11 cellular contexts compared by ENCODE assay signal in the genomic region with DNA sequence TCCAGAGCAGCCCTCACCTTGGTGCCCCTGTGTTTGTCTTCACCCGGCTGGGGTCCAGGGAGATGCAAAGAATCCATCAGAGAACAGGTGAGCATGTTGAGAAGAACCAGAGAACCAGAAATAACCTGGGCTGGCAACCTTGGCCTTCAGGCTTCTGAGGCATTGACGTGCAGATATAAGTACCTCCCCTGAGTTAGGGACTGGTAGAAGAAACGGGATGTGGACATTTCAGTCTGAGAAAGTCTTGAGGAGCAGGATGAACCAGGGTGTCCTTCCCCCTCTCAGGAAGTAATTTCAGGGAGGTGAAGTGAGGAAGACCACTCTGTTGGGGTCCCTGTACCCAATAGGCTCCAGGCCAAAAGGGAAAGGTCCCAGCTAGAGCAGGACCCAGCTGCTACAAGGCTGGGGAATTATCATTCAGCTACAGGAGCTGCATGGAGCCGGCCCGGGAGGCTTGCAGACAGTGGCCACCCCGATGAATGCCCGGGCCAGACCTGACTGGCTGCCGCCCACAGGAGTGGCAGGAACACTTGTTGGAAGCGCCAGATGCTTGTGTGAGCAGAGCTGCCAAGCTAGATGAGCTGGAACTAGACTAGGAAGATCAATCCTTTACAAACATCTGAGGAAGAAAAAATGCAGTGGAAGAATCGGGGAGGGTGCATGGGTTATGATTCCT. TPM values are rescaled to one million over a fixed set of nuclear protein-coding genes. Genes with fewer than 3 reads are reported as not detected.
DNase-seq lines count a peak whose midpoint lies in the region; ATAC-seq, FAIRE-seq and TF ChIP-seq lines count a peak whose summit lies in the region.
"Had no signal": no experiment of that assay in that cellular context is flagged by ENCODE, and none has a peak within 500 bp of the region (broad histone marks: within the 10 kb centered on the region; RNA-seq: fewer than 3 reads in every experiment).

No MANE protein-coding gene starts in this region.

- peak overlapping the region in 2 of 3 donors; percentile 82 to 96 for H3K27ac Mint-ChIP-seq in CD4-positive, CD25-positive, alpha-beta regulatory T cell
- H3K27ac Mint-ChIP-seq in activated T-helper 2 cell treated with anti-CD3 and anti-CD28 coated beads, Interferon-gamma antibody, Interleukin-2, Interleukin-4, amounts not matched to agents 10 μg/mL and 5 μg/mL and 100 μg/mL, durations not matched to agents 14 hours and 24 hours and 36 hours = peak overlapping the region; percentile 95
- H3K27ac Mint-ChIP-seq in naive thymus-derived CD4-positive, alpha-beta T cell = peak overlapping the region in 7 of 9 donors; percentile 19 to 91 (median 77)

- no peaks in the 10 kb centered on the region for H3K36me3 Mint-ChIP-seq in CD4-positive, CD25-positive, alpha-beta regulatory T cell
- peaks cover 15% of the 10 kb centered on the region for H3K36me3 Mint-ChIP-seq in activated T-helper 2 cell treated with anti-CD3 and anti-CD28 coated beads, Interferon-gamma antibody, Interleukin-2, Interleukin-4, amounts not matched to agents 10 μg/mL and 5 μg/mL and 100 μg/mL, durations not matched to agents 14 hours and 24 hours and 36 hours (ENCODE audit: low read depth)
- peaks cover 0 to 5% (median 0%) of the 10 kb centered on the region in 5 donors for H3K36me3 Mint-ChIP-seq in naive thymus-derived CD4-positive, alpha-beta T cell

- H3K4me2 ChIP-seq in HCT116 (ENCODE audit: low read length) = peak overlapping the region; percentile 79

- no peak for TF ChIP-seq RAD21 in HCT116 (IDR thresholded peaks at IDR 0.05; ENCODE audit: low read depth)

- CTCF ChIA-PET in HCT116 (lab: Charles Lee) = interaction anchor here (1.4 to 1.8 kb wide), 4 partner anchors 22 to 57 kb away, joined by 3 to 9 read pairs (median 6); a partner anchor contains a TSS
- CTCF ChIA-PET in naive thymus-derived CD4-positive, alpha-beta T cell (lab: Charles Lee) = interaction anchor here (1.3 kb wide), 1 partner anchor 22 kb away, joined by 5 read pairs; a partner anchor contains a TSS

- no peaks in the 10 kb centered on the region for H4K20me1 ChIP-seq in HCT116 (ENCODE audit: insufficient read depth)

- intact Hi-C loops in HCT116 (cut with micrococcal nuclease) = no loop called here
- intact Hi-C loops in activated T-helper 2 cell treated with anti-CD3 and anti-CD28 coated beads, Interferon-gamma antibody, Interleukin-2, Interleukin-4, amounts not matched to agents 10 μg/mL and 5 μg/mL and 100 μg/mL, durations not matched to agents 14 hours and 24 hours and 36 hours (cut with micrococcal nuclease) = loop anchor here (10.0 kb wide), 1 partner anchor 72 kb away; a partner anchor contains a TSS
- intact Hi-C loops in naive thymus-derived CD4-positive, alpha-beta T cell (cut with micrococcal nuclease) = loop anchor here in 1 of 2 donors (10.0 kb wide), 1 partner anchor 362 kb away; a partner anchor contains a TSS

- H3K4me1 ChIP-seq in CD4-positive, CD25-positive, alpha-beta regulatory T cell (ENCODE audit: control insufficient read depth, insufficient read depth, low read length, poor library complexity, severe bottlenecking) = peaks cover 28% of the 10 kb centered on the region
- H3K4me1 ChIP-seq in HCT116 (ENCODE audit: control insufficient read depth in 1 of 2, insufficient read depth in 2 of 2, low read length in 2 of 2) = peaks cover 14 to 31% of the 10 kb centered on the region in 2 experiments
- peaks cover 7 to 25% of the 10 kb centered on the region in 2 donors for H3K4me1 ChIP-seq in naive thymus-derived CD4-positive, alpha-beta T cell (ENCODE audit: control insufficient read depth in 2 of 2, insufficient read depth in 2 of 2, low read length in 2 of 2)

- no peak for DNase-seq in CD4-positive, CD25-positive, alpha-beta regulatory T cell
- DNase-seq in HCT116 (ENCODE audit: low read depth, low spot score) (no peak), cerebellar cortex (ENCODE audit: low spot score) (no peak), 8988T (no peak), RCC 7860 (ENCODE audit: low spot score) (no peak)
- DNase-seq in activated T-helper 2 cell treated with anti-CD3 and anti-CD28 coated beads, Interferon-gamma antibody, Interleukin-2, Interleukin-4, amounts not matched to agents 10 μg/mL and 5 μg/mL and 100 μg/mL, durations not matched to agents 14 hours and 24 hours and 36 hours (ENCODE audit: low spot score) = no peak
- no peak for DNase-seq in naive thymus-derived CD4-positive, alpha-beta T cell
- DNase-seq: aorta, testis had no signal

- RAD21 ChIA-PET in HCT116 (lab: Charles Lee; ENCODE audit: low non-redundant PET in 1 of 2, low total read pairs in 2 of 2, uncharacterized antibody in 2 of 2, unreplicated experiment in 2 of 2) = no interaction called here

- no peak for TF ChIP-seq CTCF in HCT116 (IDR thresholded peaks at IDR 0.05 in 2 of 3, conservative IDR thresholded peaks at IDR 0.05 in 1 of 3; ENCODE audit: borderline replicate concordance in 1 of 3, insufficient read depth in 1 of 3, low read depth in 2 of 3, low read length in 2 of 3)

- no peaks in the 10 kb centered on the region for H3K9me3 Mint-ChIP-seq in CD4-positive, CD25-positive, alpha-beta regulatory T cell
- no peaks in the 10 kb centered on the region for H3K9me3 Mint-ChIP-seq in activated T-helper 2 cell treated with anti-CD3 and anti-CD28 coated beads, Interferon-gamma antibody, Interleukin-2, Interleukin-4, amounts not matched to agents 10 μg/mL and 5 μg/mL and 100 μg/mL, durations not matched to agents 14 hours and 24 hours and 36 hours
- H3K9me3 Mint-ChIP-seq in naive thymus-derived CD4-positive, alpha-beta T cell = no peaks in the 10 kb centered on the region

- H3K4me3 ChIP-seq in CD4-positive, CD25-positive, alpha-beta regulatory T cell (ENCODE audit: low read depth, low read length) = no peak overlapping the region
- H3K4me3 ChIP-seq in HCT116 (replicated peaks in 1 of 2; ENCODE audit: low read depth in 1 of 2, low read length in 2 of 2) = peak overlapping the region; percentile 73 to 93
- no peak overlapping the region for H3K4me3 ChIP-seq in naive thymus-derived CD4-positive, alpha-beta T cell (ENCODE audit: low read length)

- H3K9me3 ChIP-seq in CD4-positive, CD25-positive, alpha-beta regulatory T cell (ENCODE audit: control insufficient read depth in 2 of 2, low read length in 2 of 2) = no peaks in the 10 kb centered on the region
- H3K9me3 ChIP-seq in HCT116 (ENCODE audit: control insufficient read depth in 1 of 2, insufficient read depth in 1 of 2, low read depth in 1 of 2, low read length in 2 of 2) = no peaks in the 10 kb centered on the region
- no peaks in the 10 kb centered on the region for H3K9me3 ChIP-seq in naive thymus-derived CD4-positive, alpha-beta T cell (ENCODE audit: control insufficient read depth in 2 of 3, low read length in 3 of 3)
- H3K9me3 ChIP-seq: testis had no signal

- peak overlapping the region in 3 of 4 donors; percentile 29 to 88 (median 69) for H3K4me3 Mint-ChIP-seq in CD4-positive, CD25-positive, alpha-beta regulatory T cell
- peak overlapping the region; percentile 87 for H3K4me3 Mint-ChIP-seq in activated T-helper 2 cell treated with anti-CD3 and anti-CD28 coated beads, Interferon-gamma antibody, Interleukin-2, Interleukin-4, amounts not matched to agents 10 μg/mL and 5 μg/mL and 100 μg/mL, durations not matched to agents 14 hours and 24 hours and 36 hours (ENCODE audit: low read depth)
- peak overlapping the region in 9 of 10 donors; percentile 23 to 94 (median 41) for H3K4me3 Mint-ChIP-seq in naive thymus-derived CD4-positive, alpha-beta T cell

- TF ChIP-seq POLR2A in HCT116 (IDR thresholded peaks at IDR 0.05; ENCODE audit: borderline replicate concordance, extremely low read depth, insufficient read depth, insufficient read length) = no peak

- no peak overlapping the region for H3K27ac ChIP-seq in CD4-positive, CD25-positive, alpha-beta regulatory T cell (ENCODE audit: insufficient read depth, low read length, poor library complexity, severe bottlenecking)
- H3K27ac ChIP-seq in HCT116 (ENCODE audit: low read depth, low read length) = peak overlapping the region; percentile 99
- H3K27ac ChIP-seq in naive thymus-derived CD4-positive, alpha-beta T cell (ENCODE audit: low read depth, low read length) = no peak overlapping the region

- H3K36me3 ChIP-seq in CD4-positive, CD25-positive, alpha-beta regulatory T cell (ENCODE audit: control insufficient read depth, insufficient read depth, low read length) = no peaks in the 10 kb centered on the region
- H3K36me3 ChIP-seq in HCT116 (ENCODE audit: control insufficient read depth in 1 of 2, insufficient read depth in 2 of 2, low read length in 2 of 2) = peaks cover 0 to 11% of the 10 kb centered on the region in 2 experiments; a peak in 1 of 4 replicates
- peaks cover 0 to 11% (median 4%) of the 10 kb centered on the region in 3 experiments for H3K36me3 ChIP-seq in naive thymus-derived CD4-positive, alpha-beta T cell (ENCODE audit: control insufficient read depth in 2 of 3, insufficient read depth in 3 of 3, low read length in 3 of 3)

- H3K9ac ChIP-seq in HCT116 (ENCODE audit: low read length) = peak overlapping the region; percentile 96

- no peak for ATAC-seq in CD4-positive, CD25-positive, alpha-beta regulatory T cell (ENCODE audit: low read depth in 2 of 2)
- ATAC-seq in HCT116 (no peak), HG02884 (IDR thresholded peaks at IDR 0.05; ENCODE audit: unreplicated experiment) (no peak)
- ATAC-seq in naive thymus-derived CD4-positive, alpha-beta T cell = no peak
- ATAC-seq: activated CD4-positive, CD25-positive, alpha-beta regulatory T cell treated with anti-CD3 and anti-CD28 coated beads, Interleukin-2, amount 50 U/mL, for 24 hours had no signal

- H2AFZ ChIP-seq in HCT116 (ENCODE audit: low read depth, low read length, poor library complexity, severe bottlenecking) = no peak overlapping the region

- FAIRE-seq in RCC 7860 (lab: Jason Lieb, UNC) = no peak

- BruUV-seq in HCT116 (replicated peaks; lab: Mats Ljungman, UMichigan) = no TSS peak

- H3K27me3 ChIP-seq in CD4-positive, CD25-positive, alpha-beta regulatory T cell (ENCODE audit: control insufficient read depth, insufficient read depth, low read length) = no peaks in the 10 kb centered on the region
- no peaks in the 10 kb centered on the region for H3K27me3 ChIP-seq in HCT116 (ENCODE audit: insufficient read depth, low read length)
- H3K27me3 ChIP-seq in naive thymus-derived CD4-positive, alpha-beta T cell (ENCODE audit: control insufficient read depth in 2 of 2, insufficient read depth in 2 of 2, low read length in 2 of 2) = no peaks in the 10 kb centered on the region
- H3K27me3 ChIP-seq: testis had no signal

- no peaks in the 10 kb centered on the region for H3K9me2 ChIP-seq in HCT116 (ENCODE audit: insufficient read depth)

- peaks cover 29% of the 10 kb centered on the region for H3K79me2 ChIP-seq in HCT116 (ENCODE audit: insufficient read depth, low read length)

- no peaks in the 10 kb centered on the region for H3K27me3 Mint-ChIP-seq in CD4-positive, CD25-positive, alpha-beta regulatory T cell
- H3K27me3 Mint-ChIP-seq in activated T-helper 2 cell treated with anti-CD3 and anti-CD28 coated beads, Interferon-gamma antibody, Interleukin-2, Interleukin-4, amounts not matched to agents 10 μg/mL and 5 μg/mL and 100 μg/mL, durations not matched to agents 14 hours and 24 hours and 36 hours (ENCODE audit: low read depth) = no peaks in the 10 kb centered on the region
- H3K27me3 Mint-ChIP-seq in naive thymus-derived CD4-positive, alpha-beta T cell = peaks cover 0 to 2% (median 0%) of the 10 kb centered on the region in 5 donors

- POLR2A ChIA-PET in HCT116 (lab: Charles Lee) = interaction anchor here (2.1 kb wide), 1 partner anchor 57 kb away, joined by 5 read pairs; no protein-coding TSS in a partner anchor
- POLR2A ChIA-PET in naive thymus-derived CD4-positive, alpha-beta T cell (lab: Charles Lee) = interaction anchor here (1.1 to 4.5 kb wide), 4 partner anchors 13 to 143 kb away, joined by 4 to 59 read pairs (median 30); a partner anchor contains a TSS

- H3K4me1 Mint-ChIP-seq in CD4-positive, CD25-positive, alpha-beta regulatory T cell = peaks cover 0 to 24% (median 6%) of the 10 kb centered on the region in 4 donors
- H3K4me1 Mint-ChIP-seq in activated T-helper 2 cell treated with anti-CD3 and anti-CD28 coated beads, Interferon-gamma antibody, Interleukin-2, Interleukin-4, amounts not matched to agents 10 μg/mL and 5 μg/mL and 100 μg/mL, durations not matched to agents 14 hours and 24 hours and 36 hours (ENCODE audit: low read depth) = peaks cover 16% of the 10 kb centered on the region
- H3K4me1 Mint-ChIP-seq in naive thymus-derived CD4-positive, alpha-beta T cell = peaks cover 0 to 22% (median 15%) of the 10 kb centered on the region in 7 donors

RNA-seq across cellular contexts. Expression of a gene that starts 1.7 kb away (rescaled TPM):
- 76.0 TPM for total RNA-seq in CD4-positive, CD25-positive, alpha-beta regulatory T cell
- polyA plus RNA-seq in CD4-positive, CD25-positive, alpha-beta regulatory T cell = 100 to 1,000 TPM; 145 to 190 (median 164) TPM
- total RNA-seq in HCT116 (2021; ENCODE audit: unreplicated experiment) = 200 TPM
- 114 and 142 TPM in 2 replicates for polyA plus RNA-seq in HCT116 (2012)
- total RNA-seq in activated T-helper 2 cell treated with anti-CD3 and anti-CD28 coated beads, Interferon-gamma antibody, Interleukin-2, Interleukin-4, amounts not matched to agents 10 μg/mL and 5 μg/mL and 100 μg/mL, durations not matched to agents 14 hours and 24 hours and 36 hours = 133 TPM in 2 replicates
- 100 to 1,000 TPM in 1 of 5 experiments, 10 to 100 TPM in 4; 53.8 to 107 (median 64.5) TPM for total RNA-seq in naive thymus-derived CD4-positive, alpha-beta T cell
- polyA plus RNA-seq in naive thymus-derived CD4-positive, alpha-beta T cell = 100 to 1,000 TPM; 135 to 160 TPM

RNA-seq across cellular contexts. Expression of a gene that starts 18.3 kb away (rescaled TPM):
- 0.17 TPM for total RNA-seq in CD4-positive, CD25-positive, alpha-beta regulatory T cell
- polyA plus RNA-seq in CD4-positive, CD25-positive, alpha-beta regulatory T cell = not detected
- total RNA-seq in HCT116 (2021; ENCODE audit: unreplicated experiment) = 0.74 TPM
- 3.6 and 3.7 TPM in 2 replicates for polyA plus RNA-seq in HCT116 (2012)
- 0.21 TPM in 1 of 2 replicates, not detected in the other for total RNA-seq in activated T-helper 2 cell treated with anti-CD3 and anti-CD28 coated beads, Interferon-gamma antibody, Interleukin-2, Interleukin-4, amounts not matched to agents 10 μg/mL and 5 μg/mL and 100 μg/mL, durations not matched to agents 14 hours and 24 hours and 36 hours
- 1 to 10 TPM in 3 of 5 experiments, under 1 TPM in 2; 0.39 to 2.2 (median 1.0) TPM for total RNA-seq in naive thymus-derived CD4-positive, alpha-beta T cell
- polyA plus RNA-seq in naive thymus-derived CD4-positive, alpha-beta T cell = under 1 TPM; 0.41 to 0.66 TPM

RNA-seq across cellular contexts. Expression of a gene that starts 22.4 kb away (rescaled TPM):
- 287 TPM for total RNA-seq in CD4-positive, CD25-positive, alpha-beta regulatory T cell
- polyA plus RNA-seq in CD4-positive, CD25-positive, alpha-beta regulatory T cell = 10 to 100 TPM; 17.6 to 24.6 (median 21.4) TPM
- 173 TPM for total RNA-seq in HCT116 (2021; ENCODE audit: unreplicated experiment)
- 125 and 138 TPM in 2 replicates for polyA plus RNA-seq in HCT116 (2012)
- 123 and 124 TPM in 2 replicates for total RNA-seq in activated T-helper 2 cell treated with anti-CD3 and anti-CD28 coated beads, Interferon-gamma antibody, Interleukin-2, Interleukin-4, amounts not matched to agents 10 μg/mL and 5 μg/mL and 100 μg/mL, durations not matched to agents 14 hours and 24 hours and 36 hours
- 100 to 1,000 TPM; 130 to 403 (median 278) TPM for total RNA-seq in naive thymus-derived CD4-positive, alpha-beta T cell
- 10 to 100 TPM; 16.3 to 38.3 TPM for polyA plus RNA-seq in naive thymus-derived CD4-positive, alpha-beta T cell

RNA-seq across cellular contexts. Expression of a gene that starts 27.5 kb away (rescaled TPM):
- total RNA-seq in CD4-positive, CD25-positive, alpha-beta regulatory T cell = 40.0 TPM
- polyA plus RNA-seq in CD4-positive, CD25-positive, alpha-beta regulatory T cell = 1 to 10 TPM in 1 of 4 donors, under 1 TPM in 3; 0.43 to 1.1 (median 0.82) TPM
- 160 TPM for total RNA-seq in HCT116 (2021; ENCODE audit: unreplicated experiment)
- polyA plus RNA-seq in HCT116 (2012) = 193 and 219 TPM in 2 replicates
- 53.8 and 60.7 TPM in 2 replicates for total RNA-seq in activated T-helper 2 cell treated with anti-CD3 and anti-CD28 coated beads, Interferon-gamma antibody, Interleukin-2, Interleukin-4, amounts not matched to agents 10 μg/mL and 5 μg/mL and 100 μg/mL, durations not matched to agents 14 hours and 24 hours and 36 hours
- 10 to 100 TPM; 40.2 to 54.9 (median 45.9) TPM for total RNA-seq in naive thymus-derived CD4-positive, alpha-beta T cell
- polyA plus RNA-seq in naive thymus-derived CD4-positive, alpha-beta T cell = 1 to 10 TPM in 1 of 2 donors, under 1 TPM in 1; 0.78 to 1.1 TPM

RNA-seq across cellular contexts. Expression of a gene that starts 30.4 kb away (rescaled TPM):
- total RNA-seq in CD4-positive, CD25-positive, alpha-beta regulatory T cell = 83.4 TPM
- 100 to 1,000 TPM; 162 to 188 (median 178) TPM for polyA plus RNA-seq in CD4-positive, CD25-positive, alpha-beta regulatory T cell
- 131 TPM for total RNA-seq in HCT116 (2021; ENCODE audit: unreplicated experiment)
- polyA plus RNA-seq in HCT116 (2012) = 112 and 144 TPM in 2 replicates
- 143 and 154 TPM in 2 replicates for total RNA-seq in activated T-helper 2 cell treated with anti-CD3 and anti-CD28 coated beads, Interferon-gamma antibody, Interleukin-2, Interleukin-4, amounts not matched to agents 10 μg/mL and 5 μg/mL and 100 μg/mL, durations not matched to agents 14 hours and 24 hours and 36 hours
- total RNA-seq in naive thymus-derived CD4-positive, alpha-beta T cell = 100 to 1,000 TPM in 4 of 5 experiments, 10 to 100 TPM in 1; 91.2 to 135 (median 122) TPM
- polyA plus RNA-seq in naive thymus-derived CD4-positive, alpha-beta T cell = 100 to 1,000 TPM; 221 to 239 TPM

Comparison
In these comparisons a context has a peak if more than half of its experiments do, and no peak if none do; other contexts are left out.
1. H3K4me3 ChIP-seq: peak in HCT116 (2 of 2); none in CD4-positive, CD25-positive, alpha-beta regulatory T cell (single experiment) and naive thymus-derived CD4-positive, alpha-beta T cell (single experiment).
2. Peak in every context shown above with its lines, with median percentiles within 50 percentile points of each other: H3K27ac Mint-ChIP-seq and H3K4me3 Mint-ChIP-seq.